ENCODE assay signal across 4 cellular contexts in genomic region chr15:48086582-48086981, GRCh38.
TF ChIP-seq lines count a peak whose summit lies in the region.

No MANE protein-coding gene starts in this region.

TF ChIP-seq in SK-N-SH, 30 proteins besides CTCF, POLR2A, EP300 and RAD21 (continued from another document):
- peak; percentile 1 for TF ChIP-seq CHD2 (IDR thresholded peaks at IDR 0.05; ENCODE audit: low read length, partially characterized antibody)

TF ChIP-seq in SK-N-SH treated with all-trans-retinoic acid at 6 μM for 48 hours, 23 proteins besides CTCF, POLR2A, EP300 and RAD21:
- TF ChIP-seq CSRNP3 (CRISPR knock-in tag; IDR thresholded peaks at IDR 0.05) (no peak), ZFP30 (CRISPR knock-in tag; IDR thresholded peaks at IDR 0.05) (no peak), TOX (CRISPR knock-in tag; IDR thresholded peaks at IDR 0.05; ENCODE audit: borderline replicate concordance) (no peak), TCF4 (CRISPR knock-in tag; IDR thresholded peaks at IDR 0.05; ENCODE audit: borderline replicate concordance) (no peak), ZFP3 (CRISPR knock-in tag; IDR thresholded peaks at IDR 0.05) (no peak), POU6F1 (CRISPR knock-in tag; IDR thresholded peaks at IDR 0.05; ENCODE audit: borderline replicate concordance, low read depth) (no peak), ARNTL (CRISPR knock-in tag; IDR thresholded peaks at IDR 0.05; ENCODE audit: borderline replicate concordance, low read depth) (no peak), PPARA (CRISPR knock-in tag; IDR thresholded peaks at IDR 0.05; ENCODE audit: borderline replicate concordance) (no peak), BACH2 (CRISPR knock-in tag; IDR thresholded peaks at IDR 0.05; ENCODE audit: borderline replicate concordance) (no peak)

TF ChIP-seq in HEK293T, 16 proteins besides CTCF, POLR2A, EP300 and RAD21 (continued from another document):
- no peak for TF ChIP-seq SUZ12 (IDR thresholded peaks at IDR 0.05)
- no peak for TF ChIP-seq PKNOX1 (IDR thresholded peaks at IDR 0.05)
- TF ChIP-seq LEF1 (IDR thresholded peaks at IDR 0.05; ENCODE audit: borderline replicate concordance), result no peak
- TF ChIP-seq SP1 (IDR thresholded peaks at IDR 0.05), result no peak
- no peak for TF ChIP-seq FOXA1 (IDR thresholded peaks at IDR 0.05)
- no peak for TF ChIP-seq L3MBTL2 (conservative IDR thresholded peaks at IDR 0.05)
- TF ChIP-seq FOXM1 (IDR thresholded peaks at IDR 0.05; ENCODE audit: borderline replicate concordance), result no peak
- TF ChIP-seq CTBP1 (IDR thresholded peaks at IDR 0.05; ENCODE audit: borderline replicate concordance), result no peak
- TF ChIP-seq ZNF384 (IDR thresholded peaks at IDR 0.05), result no peak
- no peak for TF ChIP-seq TARDBP (IDR thresholded peaks at IDR 0.05)
- no peak for TF ChIP-seq BHLHE40 (IDR thresholded peaks at IDR 0.05; ENCODE audit: borderline replicate concordance)
- TF ChIP-seq FOXK2 (IDR thresholded peaks at IDR 0.05), result no peak
- no peak for TF ChIP-seq HDGF (IDR thresholded peaks at IDR 0.05; ENCODE audit: borderline replicate concordance)
TF ChIP-seq in HEK293T: peak in this region for 0.

TF ChIP-seq in WTC11, 78 proteins besides CTCF, POLR2A, EP300 and RAD21:
- no peak for TF ChIP-seq E2F4 (CRISPR knock-in tag; IDR thresholded peaks at IDR 0.05; ENCODE audit: borderline replicate concordance, low read depth)
- no peak for TF ChIP-seq RELA (CRISPR knock-in tag; IDR thresholded peaks at IDR 0.05; ENCODE audit: borderline replicate concordance)
- no peak for TF ChIP-seq ERG (CRISPR knock-in tag; IDR thresholded peaks at IDR 0.05)
- TF ChIP-seq ATF3 (CRISPR knock-in tag; conservative IDR thresholded peaks at IDR 0.05), result no peak
- no peak for TF ChIP-seq ETV6 (CRISPR knock-in tag; IDR thresholded peaks at IDR 0.05)
- TF ChIP-seq AR (CRISPR knock-in tag; IDR thresholded peaks at IDR 0.05), result no peak
- TF ChIP-seq ZSCAN18 (CRISPR knock-in tag; IDR thresholded peaks at IDR 0.05), result no peak
- no peak for TF ChIP-seq E2F1 (CRISPR knock-in tag; IDR thresholded peaks at IDR 0.05)
- TF ChIP-seq IRF1 (CRISPR knock-in tag; IDR thresholded peaks at IDR 0.05), result no peak
- no peak for TF ChIP-seq ESRRA (CRISPR knock-in tag; IDR thresholded peaks at IDR 0.05; ENCODE audit: borderline replicate concordance)
- TF ChIP-seq SMAD3 (CRISPR knock-in tag; IDR thresholded peaks at IDR 0.05; ENCODE audit: borderline replicate concordance), result no peak
- TF ChIP-seq ZNF121 (CRISPR knock-in tag; IDR thresholded peaks at IDR 0.05), result no peak
- no peak for TF ChIP-seq NFE2L1 (CRISPR knock-in tag; IDR thresholded peaks at IDR 0.05)
- TF ChIP-seq HMGXB4 (CRISPR knock-in tag; IDR thresholded peaks at IDR 0.05), result no peak
- no peak for TF ChIP-seq ZNF219 (CRISPR knock-in tag; IDR thresholded peaks at IDR 0.05; ENCODE audit: borderline replicate concordance)
- TF ChIP-seq JAZF1 (CRISPR knock-in tag; IDR thresholded peaks at IDR 0.05), result no peak
- no peak for TF ChIP-seq NR1H2 (CRISPR knock-in tag; IDR thresholded peaks at IDR 0.05)
- no peak for TF ChIP-seq GTF2I (CRISPR knock-in tag; conservative IDR thresholded peaks at IDR 0.05)
- TF ChIP-seq E2F5 (CRISPR knock-in tag; IDR thresholded peaks at IDR 0.05), result no peak
TF ChIP-seq in WTC11: peak in this region for 0.
